Comparison of ENCODE assay signal across 8 cellular contexts in the genomic region with DNA sequence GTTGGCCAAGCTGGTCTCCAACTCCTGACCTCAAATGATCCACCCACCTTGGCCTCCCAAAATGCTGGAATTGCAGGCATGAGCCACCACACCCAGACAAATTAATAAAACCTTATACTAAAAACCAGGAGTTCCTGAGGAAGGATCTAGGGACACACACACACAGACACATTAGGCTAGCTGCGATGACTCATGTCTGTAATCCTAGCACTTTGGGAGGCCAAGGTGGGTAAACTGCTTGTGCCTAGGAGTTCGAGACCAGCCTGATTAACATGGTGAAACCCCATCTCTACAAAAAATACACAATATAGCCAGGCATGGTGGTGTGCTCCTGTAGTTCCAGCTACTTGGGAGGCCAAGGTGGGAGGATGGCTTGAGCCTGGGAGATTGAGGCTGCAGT. TPM values are rescaled to one million over a fixed set of nuclear protein-coding genes. Genes with fewer than 3 reads are reported as not detected.
DNase-seq lines count a peak whose midpoint lies in the region; ATAC-seq, FAIRE-seq and TF ChIP-seq lines count a peak whose summit lies in the region.
"Not testable (repeated sequence)": the region's sequence is repeated elsewhere in the genome, so short reads cannot be mapped to it uniquely, and the experiment has no call there.

No MANE protein-coding gene starts in this region.

- H3K36me3 ChIP-seq in A673 (ENCODE audit: insufficient read depth, low read length, poor library complexity, severe bottlenecking) (peaks cover 90% of the 10 kb centered on the region), IMR-90 (ENCODE audit: control insufficient read depth, insufficient read depth, low read length) (peaks cover 23% of the 10 kb centered on the region), SK-N-SH (replicated peaks in 1 of 2; ENCODE audit: control insufficient read depth in 1 of 2, insufficient read depth in 2 of 2, low read length in 1 of 2) (peaks cover 33 to 58% of the 10 kb centered on the region in 2 experiments), endothelial cell of umbilical vein (ENCODE audit: control insufficient read depth in 2 of 2, extremely low read depth in 1 of 2, insufficient read depth in 2 of 2, low read length in 2 of 2) (peaks cover 10 to 13% of the 10 kb centered on the region in 2 experiments), trophoblast cell (ENCODE audit: control insufficient read depth in 1 of 2, insufficient read depth in 2 of 2, low read length in 2 of 2) (peaks cover 20 to 26% of the 10 kb centered on the region in 2 experiments)

- in situ Hi-C loops in IMR-90 (cut with MboI; ENCODE audit: low sequenced_read_pairs), result not testable (repeated sequence)

- H4K12ac ChIP-seq in trophoblast cell (ENCODE audit: low read depth, low read length), result not testable (repeated sequence)

- H4K5ac ChIP-seq in IMR-90 (ENCODE audit: low read depth, low read length), result not testable (repeated sequence)

- CTCF ChIA-PET in A673 (lab: Charles Lee), result not testable (repeated sequence)
- CTCF ChIA-PET in IMR-90 (lab: Yijun Ruan, JAX), result interaction anchor here (0.6 kb wide), 1 partner anchor 185 kb away, joined by 3 read pairs; no protein-coding TSS in a partner anchor
- CTCF ChIA-PET in SK-N-SH (lab: Yijun Ruan, JAX), result interaction anchor here (2.0 kb wide), 1 partner anchor 210 kb away, joined by 8 read pairs; no protein-coding TSS in a partner anchor
- CTCF ChIA-PET in endothelial cell of umbilical vein (lab: Charles Lee), result interaction anchor here (2.5 kb wide), 1 partner anchor 14 kb away, joined by 16 read pairs; no protein-coding TSS in a partner anchor

- POLR2A ChIA-PET in A673 (lab: Charles Lee; ENCODE audit: low non-redundant PET); IMR-90 (lab: Charles Lee; ENCODE audit: unreplicated experiment); endothelial cell of umbilical vein (lab: Charles Lee): not testable (repeated sequence)
- POLR2A ChIA-PET in SK-N-SH (lab: Yijun Ruan, JAX), result interaction anchor here (1.2 kb wide), 1 partner anchor 46 kb away, joined by 3 read pairs; a partner anchor contains a TSS

- not testable (repeated sequence) for H4K91ac ChIP-seq in IMR-90 (ENCODE audit: insufficient read depth, low read depth, low read length); trophoblast cell (ENCODE audit: low read depth, low read length)

- not testable (repeated sequence) for H2AK9ac ChIP-seq in IMR-90 (replicated peaks; ENCODE audit: low read depth, low read length, poor library complexity)

- dilution Hi-C loops in IMR-90 (cut with HindIII; ENCODE audit: low sequenced_read_pairs, unreplicated experiment); endothelial cell of umbilical vein (cut with MboI; ENCODE audit: extremely low pct_ligation_motif_present, low sequenced_read_pairs): not testable (repeated sequence)

- H4K20me1 ChIP-seq in IMR-90 (ENCODE audit: insufficient read depth, low read length), result peaks cover 24% of the 10 kb centered on the region
- peaks cover 40% of the 10 kb centered on the region; the same call in 1 of the 2 replicates for H4K20me1 ChIP-seq in SK-N-SH (ENCODE audit: insufficient read depth)
- not testable (repeated sequence) for H4K20me1 ChIP-seq in endothelial cell of umbilical vein (replicated peaks; ENCODE audit: control insufficient read depth, extremely low read depth, insufficient read depth, low read length)

- peaks cover 35% of the 10 kb centered on the region for H3K4me1 ChIP-seq in A673 (ENCODE audit: insufficient read depth, low read length, poor library complexity, severe bottlenecking)
- H3K4me1 ChIP-seq in IMR-90 (ENCODE audit: control insufficient read depth, insufficient read depth, low read length); SK-N-SH (ENCODE audit: control insufficient read depth in 1 of 2, insufficient read depth in 2 of 2, low read depth in 1 of 2, low read length in 1 of 2); endothelial cell of umbilical vein (ENCODE audit: control insufficient read depth, extremely low read depth, insufficient read depth, low read length); trophoblast cell (ENCODE audit: control insufficient read depth in 1 of 2, insufficient read depth in 2 of 2, low read length in 2 of 2): not testable (repeated sequence)

- H3K79me2 ChIP-seq in SK-N-SH (ENCODE audit: insufficient read depth), result peaks cover 99% of the 10 kb centered on the region
- H3K79me2 ChIP-seq in endothelial cell of umbilical vein (ENCODE audit: control insufficient read depth, insufficient read depth, low read length), result peaks cover 76% of the 10 kb centered on the region
- H3K79me2 ChIP-seq in trophoblast cell (ENCODE audit: control insufficient read depth, insufficient read depth, low read length, poor library complexity), result not testable (repeated sequence)

- H3K9ac ChIP-seq in IMR-90 (ENCODE audit: low read depth, low read length); SK-N-SH; endothelial cell of umbilical vein (replicated peaks; ENCODE audit: extremely low read depth, insufficient read depth, low read length); trophoblast cell (ENCODE audit: low read length): not testable (repeated sequence)

- not testable (repeated sequence) for H3K23ac ChIP-seq in IMR-90 (ENCODE audit: low read depth, low read length); trophoblast cell (ENCODE audit: low read length)

- H4K8ac ChIP-seq in IMR-90 (ENCODE audit: low read depth in 2 of 2, low read length in 2 of 2); trophoblast cell (ENCODE audit: low read depth, low read length): not testable (repeated sequence)

- intact Hi-C loops in A673 (cut with micrococcal nuclease; ENCODE audit: unreplicated experiment), result loop anchor here (10.0 kb wide), 1 partner anchor 348 kb away; no protein-coding TSS in a partner anchor
- intact Hi-C loops in IMR-90 (cut with micrococcal nuclease); endothelial cell of umbilical vein (cut with micrococcal nuclease): not testable (repeated sequence)

- peaks cover 29% of the 10 kb centered on the region for H3F3A ChIP-seq in SK-N-SH (replicated peaks; ENCODE audit: insufficient read depth)

- not testable (repeated sequence) for H3K18ac ChIP-seq in IMR-90 (ENCODE audit: low read depth, low read length); trophoblast cell (ENCODE audit: low read length)

- ATAC-seq in IMR-90 (ENCODE audit: low read depth), result not testable (repeated sequence)

- TF ChIP-seq RAD21 in IMR-90 (IDR thresholded peaks at IDR 0.05; ENCODE audit: low read length); SK-N-SH (IDR thresholded peaks at IDR 0.05; ENCODE audit: low read length): not testable (repeated sequence)

- not testable (repeated sequence) for TF ChIP-seq POLR2A in IMR-90 (IDR thresholded peaks at IDR 0.05; ENCODE audit: low read depth, low read length); endothelial cell of umbilical vein (IDR thresholded peaks at IDR 0.05; ENCODE audit: low read depth, low read length)

- not testable (repeated sequence) for H3K4me2 ChIP-seq in IMR-90 (ENCODE audit: low read depth, low read length); SK-N-SH; trophoblast cell (ENCODE audit: low read length)
- H3K4me2 ChIP-seq in endothelial cell of umbilical vein (ENCODE audit: insufficient read depth, low read length), result peak overlapping the region; percentile 9

- not testable (repeated sequence) for H3K27me3 ChIP-seq in A673 (replicated peaks; ENCODE audit: insufficient read depth, low read depth, low read length, poor library complexity); IMR-90 (ENCODE audit: control insufficient read depth, insufficient read depth, low read length); SK-N-SH (ENCODE audit: insufficient read depth); endothelial cell of umbilical vein (ENCODE audit: control insufficient read depth in 2 of 2, insufficient read depth in 2 of 2, low read length in 2 of 2); trophoblast cell (ENCODE audit: insufficient read depth, low read length)

- not testable (repeated sequence) for H2BK15ac ChIP-seq in IMR-90 (ENCODE audit: low read depth, low read length)

- not testable (repeated sequence) for H3K4me3 ChIP-seq in A673 (ENCODE audit: low read depth, low read length, poor library complexity, severe bottlenecking); IMR-90 (ENCODE audit: insufficient read depth, low read depth, low read length); SK-N-SH (ENCODE audit: low read depth in 2 of 2, low read length in 1 of 2); endothelial cell of umbilical vein (replicated peaks in 1 of 3; ENCODE audit: insufficient read depth in 1 of 3, low read depth in 1 of 3, low read length in 3 of 3); trophoblast cell (ENCODE audit: low read depth, low read length)

- H2AFZ ChIP-seq in IMR-90 (replicated peaks; ENCODE audit: low read length, poor library complexity); SK-N-SH (ENCODE audit: low read depth); endothelial cell of umbilical vein (ENCODE audit: low read depth, low read length); trophoblast cell (ENCODE audit: insufficient read depth, low read length, poor library complexity): not testable (repeated sequence)

- not testable (repeated sequence) for H2AK5ac ChIP-seq in IMR-90 (ENCODE audit: low read depth, low read length); trophoblast cell (ENCODE audit: low read length)

- H3K4ac ChIP-seq in IMR-90 (ENCODE audit: low read depth, low read length), result not testable (repeated sequence)
- peak overlapping the region; percentile 33 for H3K4ac ChIP-seq in trophoblast cell (ENCODE audit: low read depth, low read length)

- not testable (repeated sequence) for H2BK12ac ChIP-seq in trophoblast cell (ENCODE audit: low read length)

- H3K9me1 ChIP-seq in IMR-90 (ENCODE audit: insufficient read depth, low read length); endothelial cell of umbilical vein (replicated peaks; ENCODE audit: control insufficient read depth, extremely low read depth, insufficient read depth, low read length): not testable (repeated sequence)

- H2BK5ac ChIP-seq in IMR-90 (ENCODE audit: low read depth, low read length, poor library complexity, severe bottlenecking); trophoblast cell (ENCODE audit: low read depth, low read length, poor library complexity): not testable (repeated sequence)

- not testable (repeated sequence) for H3K9me2 ChIP-seq in SK-N-SH

- TF ChIP-seq CTCF in A673 (conservative IDR thresholded peaks at IDR 0.05; ENCODE audit: low read depth, low read length); IMR-90 (conservative IDR thresholded peaks at IDR 0.05; ENCODE audit: low read depth, low read length); SK-N-SH (IDR thresholded peaks at IDR 0.05); endothelial cell of umbilical vein (IDR thresholded peaks at IDR 0.05; ENCODE audit: extremely low read depth in 1 of 2, insufficient read depth in 1 of 2, low read depth in 1 of 2, low read length in 2 of 2): not testable (repeated sequence)

- not testable (repeated sequence) for H2BK20ac ChIP-seq in IMR-90 (ENCODE audit: low read depth, low read length)

- not testable (repeated sequence) for H3K14ac ChIP-seq in IMR-90 (replicated peaks; ENCODE audit: low read depth, low read length); trophoblast cell (ENCODE audit: low read length)

- H2BK120ac ChIP-seq in IMR-90 (ENCODE audit: low read depth, low read length); trophoblast cell (ENCODE audit: insufficient read depth, low read length, poor library complexity): not testable (repeated sequence)

- DNase-seq in A673 (ENCODE audit: low spot score) (peak; percentile 33), EH (ENCODE audit: low read depth) (peak; percentile 40), IMR-90 (peak; percentile 43), amniotic epithelial cell (ENCODE audit: low read depth) (peak; percentile 33), iris pigment epithelial cell (ENCODE audit: low read depth) (peak; percentile 37)
- DNase-seq in SK-N-SH; endothelial cell of umbilical vein (ENCODE audit: low read depth, low spot score); trophoblast cell: not testable (repeated sequence)

- H3K56ac ChIP-seq in IMR-90 (ENCODE audit: extremely low read depth, insufficient read depth, low read length), result not testable (repeated sequence)

- peaks cover 23 to 48% of the 10 kb centered on the region in 2 experiments for H3K79me1 ChIP-seq in IMR-90 (ENCODE audit: low read depth in 1 of 2, low read length in 2 of 2)
- not testable (repeated sequence) for H3K79me1 ChIP-seq in trophoblast cell (ENCODE audit: low read length)

- not testable (repeated sequence) for TF ChIP-seq EP300 in SK-N-SH (IDR thresholded peaks at IDR 0.05; ENCODE audit: borderline replicate concordance in 1 of 2, low read depth in 1 of 2, low read length in 1 of 2)

- BruUV-seq in A673 (replicated peaks; lab: Mats Ljungman, UMichigan); IMR-90 (replicated peaks; lab: Mats Ljungman, UMichigan); endothelial cell of umbilical vein (replicated peaks; lab: Mats Ljungman, UMichigan): not testable (repeated sequence)

- peak overlapping the region; percentile 64 for H3K27ac ChIP-seq in A673 (ENCODE audit: low read depth, low read length, poor library complexity, severe bottlenecking)
- H3K27ac ChIP-seq in IMR-90 (ENCODE audit: insufficient read depth, low read length); endothelial cell of umbilical vein (ENCODE audit: insufficient read depth, low read depth, low read length); trophoblast cell (ENCODE audit: low read depth, low read length): not testable (repeated sequence)
- peak overlapping the region in 1 of 2 experiments; percentile 34; a peak in 1 of 4 replicates for H3K27ac ChIP-seq in SK-N-SH (ENCODE audit: low read depth in 2 of 2, low read length in 1 of 2)

- not testable (repeated sequence) for H3K9me3 ChIP-seq in A673 (ENCODE audit: low read depth, low read length, poor library complexity, severe bottlenecking); IMR-90 (ENCODE audit: control insufficient read depth, insufficient read depth, low read length); SK-N-SH; endothelial cell of umbilical vein (replicated peaks; ENCODE audit: control insufficient read depth, insufficient read depth, low read length); trophoblast cell (ENCODE audit: insufficient read depth, low read depth, low read length)

- WGBS in IMR-90 (ENCODE audit: extremely low coverage in 2 of 2, insufficient read length in 1 of 2), 2 experiments, result no CpG with 5 or more reads among the region's 2 CpGs
- 79% methylated on average over 2 of the region's 2 CpGs for WGBS in SK-N-SH (ENCODE audit: low lambda C conversion rate)
- no CpG with 5 or more reads among the region's 2 CpGs for WGBS in trophoblast cell (ENCODE audit: extremely low coverage, insufficient coverage, insufficient read length)

- FAIRE-seq in endothelial cell of umbilical vein (lab: Jason Lieb, UNC), result peak; percentile 47

RNA-seq across cellular contexts. Expression of a gene that starts 13.8 kb away (rescaled TPM):
- 127 and 138 TPM in 2 replicates for total RNA-seq in A673 (2021)
- 27.6 and 28.3 TPM in 2 replicates for total RNA-seq in IMR-90 (2012; rRNA removed)
- 14.9 and 16.7 TPM in 2 replicates for polyA plus RNA-seq in IMR-90 (2012; rRNA removed)
- polyA plus RNA-seq in IMR-90 (2012; cell fraction: cytosol; rRNA removed), result 5.4 and 7.1 TPM in 2 replicates
- polyA plus RNA-seq in IMR-90 (2012; cell fraction: nucleus; rRNA removed; ENCODE audit: low replicate concordance), result 10.9 and 17.0 TPM in 2 replicates
- 13.2 and 15.9 TPM in 2 replicates for polyA plus RNA-seq in SK-N-SH (2012; rRNA removed)
- 10.7 and 12.2 TPM in 2 replicates for polyA plus RNA-seq in SK-N-SH (2012; cell fraction: cytosol; rRNA removed)
- polyA plus RNA-seq in SK-N-SH (2012; cell fraction: nucleus; rRNA removed), result 15.4 and 21.6 TPM in 2 replicates
- total RNA-seq in endothelial cell of umbilical vein, result 47.6 and 51.6 TPM in 2 replicates
- 27.3 and 27.8 TPM in 2 replicates for polyA plus RNA-seq in endothelial cell of umbilical vein
- polyA plus RNA-seq in endothelial cell of umbilical vein (2011; cell fraction: cytosol; rRNA removed), result 19.8 and 21.5 TPM in 2 replicates
- 34.8 and 34.9 TPM in 2 replicates for polyA plus RNA-seq in endothelial cell of umbilical vein (2011; cell fraction: nucleus; rRNA removed)
- 21.4 and 26.4 TPM in 2 replicates for polyA plus RNA-seq in endothelial cell of umbilical vein (2012)
- 90.0 and 94.4 TPM in 2 replicates for polyA minus RNA-seq in endothelial cell of umbilical vein
- 59.3 TPM for polyA minus RNA-seq in endothelial cell of umbilical vein (2011; cell fraction: cytosol; rRNA and poly(A)+ RNA removed)
- polyA minus RNA-seq in endothelial cell of umbilical vein (2011; cell fraction: nucleus; rRNA and poly(A)+ RNA removed), result 44.5 and 67.4 TPM in 2 replicates
- polyA plus RNA-seq in trophoblast cell (2013), result 26.9 and 27.8 TPM in 2 replicates

RNA-seq across cellular contexts. Expression of a gene that starts 46.0 kb away (rescaled TPM):
- total RNA-seq in A673 (2021) (487 and 587 TPM in 2 replicates), IMR-90 (2012; rRNA removed) (90.0 and 91.0 TPM in 2 replicates), endothelial cell of umbilical vein (150 and 165 TPM in 2 replicates)
- polyA plus RNA-seq in IMR-90 (2012; rRNA removed) (93.1 and 107 TPM in 2 replicates), SK-N-SH (2012; rRNA removed) (61.6 and 71.1 TPM in 2 replicates), endothelial cell of umbilical vein (72.9 and 86.3 TPM in 2 replicates)
- 51.2 and 73.5 TPM in 2 replicates for polyA plus RNA-seq in IMR-90 (2012; cell fraction: cytosol; rRNA removed)
- polyA plus RNA-seq in IMR-90 (2012; cell fraction: nucleus; rRNA removed; ENCODE audit: low replicate concordance), result 46.2 and 115 TPM in 2 replicates
- 68.1 and 72.7 TPM in 2 replicates for polyA plus RNA-seq in SK-N-SH (2012; cell fraction: cytosol; rRNA removed)
- polyA plus RNA-seq in SK-N-SH (2012; cell fraction: nucleus; rRNA removed), result 73.9 and 96.3 TPM in 2 replicates
- polyA plus RNA-seq in endothelial cell of umbilical vein (2011; cell fraction: cytosol; rRNA removed), result 93.4 and 103 TPM in 2 replicates
- polyA plus RNA-seq in endothelial cell of umbilical vein (2011; cell fraction: nucleus; rRNA removed), result 115 and 146 TPM in 2 replicates
- 132 and 142 TPM in 2 replicates for polyA plus RNA-seq in endothelial cell of umbilical vein (2012)
- polyA minus RNA-seq in endothelial cell of umbilical vein, result 214 and 233 TPM in 2 replicates
- polyA minus RNA-seq in endothelial cell of umbilical vein (2011; cell fraction: cytosol; rRNA and poly(A)+ RNA removed), result 28.1 TPM
- 98.2 and 141 TPM in 2 replicates for polyA minus RNA-seq in endothelial cell of umbilical vein (2011; cell fraction: nucleus; rRNA and poly(A)+ RNA removed)
- 49.4 and 49.6 TPM in 2 replicates for polyA plus RNA-seq in trophoblast cell (2013)

RNA-seq across cellular contexts. Expression of a gene that starts 47.8 kb away (rescaled TPM):
- total RNA-seq in A673 (2021) (3.4 and 5.5 TPM in 2 replicates), IMR-90 (2012; rRNA removed) (4.2 and 4.5 TPM in 2 replicates), endothelial cell of umbilical vein (24.4 and 26.5 TPM in 2 replicates)
- polyA plus RNA-seq in IMR-90 (2012; rRNA removed) (3.6 and 3.7 TPM in 2 replicates), SK-N-SH (2012; rRNA removed) (3.1 and 3.6 TPM in 2 replicates), endothelial cell of umbilical vein (7.2 and 8.1 TPM in 2 replicates)
- polyA plus RNA-seq in IMR-90 (2012; cell fraction: cytosol; rRNA removed), result 1.2 and 1.6 TPM in 2 replicates
- polyA plus RNA-seq in IMR-90 (2012; cell fraction: nucleus; rRNA removed; ENCODE audit: low replicate concordance), result 3.8 and 14.0 TPM in 2 replicates
- 1.8 and 1.9 TPM in 2 replicates for polyA plus RNA-seq in SK-N-SH (2012; cell fraction: cytosol; rRNA removed)
- 8.1 and 8.4 TPM in 2 replicates for polyA plus RNA-seq in SK-N-SH (2012; cell fraction: nucleus; rRNA removed)
- polyA plus RNA-seq in endothelial cell of umbilical vein (2011; cell fraction: cytosol; rRNA removed), result 13.4 and 13.9 TPM in 2 replicates
- polyA plus RNA-seq in endothelial cell of umbilical vein (2011; cell fraction: nucleus; rRNA removed), result 40.6 and 46.3 TPM in 2 replicates
- 15.3 and 29.8 TPM in 2 replicates for polyA plus RNA-seq in endothelial cell of umbilical vein (2012)
- 10.0 and 10.4 TPM in 2 replicates for polyA minus RNA-seq in endothelial cell of umbilical vein
- 19.0 TPM for polyA minus RNA-seq in endothelial cell of umbilical vein (2011; cell fraction: cytosol; rRNA and poly(A)+ RNA removed)
- polyA minus RNA-seq in endothelial cell of umbilical vein (2011; cell fraction: nucleus; rRNA and poly(A)+ RNA removed), result 9.8 and 13.6 TPM in 2 replicates
- polyA plus RNA-seq in trophoblast cell (2013), result 0.05 and 0.06 TPM in 2 replicates
